14 cellular contexts compared by ENCODE assay signal in genomic region chr13:109494955-109495354, GRCh38.
A peak's percentile ranks its signal among the peaks of the same experiment; 100 is the strongest.
DNase-seq lines count a peak whose midpoint lies in the region; ATAC-seq lines count a peak whose summit lies in the region.
"Had no signal": no experiment of that assay in that cellular context is flagged by ENCODE, and none has a peak within 500 bp of the region (broad histone marks: within the 10 kb centered on the region; RNA-seq: fewer than 3 reads in every experiment).

No MANE protein-coding gene starts in this region.

- no peak for ATAC-seq in HG03025 (IDR thresholded peaks at IDR 0.05; ENCODE audit: low FRiP score, unreplicated experiment)
- no peak for ATAC-seq in activated CD4-positive, CD25-positive, alpha-beta regulatory T cell treated with anti-CD3 and anti-CD28 coated beads, Interleukin-2, amount 50 U/mL, for 24 hours
- ATAC-seq: activated naive CD4-positive, alpha-beta T cell treated with anti-CD3 and anti-CD28 coated beads, Interleukin-2, amount 50 U/mL, for 72 hours; GM12878 had no signal

- DNase-seq in AG08396 (ENCODE audit: low spot score) (peak; percentile 21), LHCN-M2 (ENCODE audit: low read depth) (peak; percentile 45), amniotic epithelial cell (ENCODE audit: low read depth) (peak; percentile 73), iris pigment epithelial cell (ENCODE audit: low read depth) (peak; percentile 85), iPS-NIHi7 (ENCODE audit: extremely low spot score) (no peak), NCI-H446 (lab: John Stamatoyannopoulos, UW) (no peak)
- DNase-seq: activated CD4-positive, alpha-beta T cell treated with anti-CD3 and anti-CD28 coated beads, Interleukin-2, amount 50 U/mL, for 4 hours; left cardiac atrium; NCI-H345; upper lobe of left lung had no signal

Comparison
In these comparisons a context has a peak if more than half of its experiments do, and no peak if none do; other contexts are left out.
1. DNase-seq: peak in AG08396 (single experiment), LHCN-M2 (single experiment), amniotic epithelial cell (single experiment) and iris pigment epithelial cell (single experiment); none in iPS-NIHi7 (single experiment) and NCI-H446 (0 of 2).